In genomic region chr12:19643635-19644034, GRCh38 we compare ENCODE assay signal across 9 cellular contexts.
DNase-seq lines count a peak whose midpoint lies in the region; ATAC-seq and TF ChIP-seq lines count a peak whose summit lies in the region.
"Had no signal": no experiment of that assay in that cellular context is flagged by ENCODE, and none has a peak within 500 bp of the region (broad histone marks: within the 10 kb centered on the region; RNA-seq: fewer than 3 reads in every experiment).

No MANE protein-coding gene starts in this region.

- TF ChIP-seq CTCF in SK-N-SH (IDR thresholded peaks at IDR 0.05) = peak; percentile 63
- peak; percentile 19 to 78 (median 54) for TF ChIP-seq CTCF in heart right ventricle (IDR thresholded peaks at IDR 0.05)

- TF ChIP-seq EP300 in SK-N-SH (IDR thresholded peaks at IDR 0.05; ENCODE audit: borderline replicate concordance in 1 of 2, low read depth in 1 of 2, low read length in 1 of 2) = no peak

- peak; percentile 13 for DNase-seq in DMS79 treated with DMSO at 0.1 percent for 48 hours (lab: John Stamatoyannopoulos, UW)
- DNase-seq in DMS79 (lab: John Stamatoyannopoulos, UW) = no peak
- DNase-seq in SK-N-SH = peak; percentile 56
- DNase-seq in heart right ventricle = no peak
- DNase-seq in stromal cell of bone marrow (ENCODE audit: low read depth) = peak; percentile 36
- no peak for DNase-seq in NCI-H2227 (lab: John Stamatoyannopoulos, UW; ENCODE audit: unreplicated experiment)
- DNase-seq: right cardiac atrium had no signal

- H3K27ac ChIP-seq in SK-N-SH (ENCODE audit: low read depth in 2 of 2, low read length in 1 of 2) (no peak overlapping the region), heart right ventricle (no peak overlapping the region)

- peak in 4 of 8 donors; percentile 29 to 46 (median 43) for ATAC-seq in heart right ventricle
- no peak for ATAC-seq in HG03571 (IDR thresholded peaks at IDR 0.05; ENCODE audit: unreplicated experiment)
- no peak for ATAC-seq in HG02970 (IDR thresholded peaks at IDR 0.05; ENCODE audit: low FRiP score, unreplicated experiment)

- no peaks in the 10 kb centered on the region; a peak in 2 of 4 replicates for H3K4me1 ChIP-seq in SK-N-SH (ENCODE audit: control insufficient read depth in 1 of 2, insufficient read depth in 2 of 2, low read depth in 1 of 2, low read length in 1 of 2)
- H3K4me1 ChIP-seq in heart right ventricle = peaks cover 0 to 10% (median 0%) of the 10 kb centered on the region in 9 donors

- POLR2A ChIA-PET in SK-N-SH (lab: Yijun Ruan, JAX) = interaction anchor here (0.7 kb wide), 1 partner anchor 478 kb away, joined by 4 read pairs; no protein-coding TSS in a partner anchor

- H3K36me3 ChIP-seq in SK-N-SH (replicated peaks in 1 of 2; ENCODE audit: control insufficient read depth in 1 of 2, insufficient read depth in 2 of 2, low read length in 1 of 2) (no peaks in the 10 kb centered on the region), heart right ventricle (no peaks in the 10 kb centered on the region)

- no peaks in the 10 kb centered on the region for H3K79me2 ChIP-seq in SK-N-SH (ENCODE audit: insufficient read depth)

- H3F3A ChIP-seq in SK-N-SH (replicated peaks; ENCODE audit: insufficient read depth) = no peaks in the 10 kb centered on the region

- no peak overlapping the region for H2AFZ ChIP-seq in SK-N-SH (ENCODE audit: low read depth)

- no peaks in the 10 kb centered on the region for H4K20me1 ChIP-seq in SK-N-SH (ENCODE audit: insufficient read depth)

- H3K9ac ChIP-seq in SK-N-SH = no peak overlapping the region

- H3K9me3 ChIP-seq in SK-N-SH (peaks cover 3% of the 10 kb centered on the region; the same call in 1 of the 2 replicates), heart right ventricle (peaks cover 0 to 9% (median 0%) of the 10 kb centered on the region in 11 donors)

- H3K4me3 ChIP-seq in SK-N-SH (ENCODE audit: low read depth in 2 of 2, low read length in 1 of 2) (no peak overlapping the region; a peak in 1 of 4 replicates), heart right ventricle (no peak overlapping the region)

- peak; percentile 85 for TF ChIP-seq RAD21 in SK-N-SH (IDR thresholded peaks at IDR 0.05; ENCODE audit: low read length)

- H3K9me2 ChIP-seq in SK-N-SH = no peaks in the 10 kb centered on the region

- CTCF ChIA-PET in SK-N-SH (lab: Yijun Ruan, JAX) = interaction anchor here (0.6 to 5.5 kb wide), 20 partner anchors 9 to 1157 kb away, joined by 3 to 44 read pairs (median 3); no protein-coding TSS in a partner anchor

- no peaks in the 10 kb centered on the region for H3K27me3 ChIP-seq in SK-N-SH (ENCODE audit: insufficient read depth)
- H3K27me3 ChIP-seq in heart right ventricle = no peaks in the 10 kb centered on the region

- intact Hi-C loops in heart right ventricle (cut with DNase I) = loop anchor here in 7 of 10 donors (5.0 to 10.0 kb wide), 4 partner anchors 129 to 259 kb away; no protein-coding TSS in a partner anchor

- H3K4me2 ChIP-seq in SK-N-SH = no peak overlapping the region

- WGBS in SK-N-SH (ENCODE audit: low lambda C conversion rate) = 45% methylated on average over 5 of the region's 5 CpGs
- WGBS in heart right ventricle, 2 donors = 15 to 22% methylated on average over 5 of the region's 5 CpGs

TF ChIP-seq in SK-N-SH, 30 proteins besides CTCF, POLR2A, EP300 and RAD21:
- TF ChIP-seq, protein P1, sequence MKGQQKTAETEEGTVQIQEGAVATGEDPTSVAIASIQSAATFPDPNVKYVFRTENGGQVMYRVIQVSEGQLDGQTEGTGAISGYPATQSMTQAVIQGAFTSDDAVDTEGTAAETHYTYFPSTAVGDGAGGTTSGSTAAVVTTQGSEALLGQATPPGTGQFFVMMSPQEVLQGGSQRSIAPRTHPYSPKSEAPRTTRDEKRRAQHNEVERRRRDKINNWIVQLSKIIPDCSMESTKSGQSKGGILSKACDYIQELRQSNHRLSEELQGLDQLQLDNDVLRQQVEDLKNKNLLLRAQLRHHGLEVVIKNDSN (IDR thresholded peaks at IDR 0.05; ENCODE audit: borderline replicate concordance, low read depth) = no peak
- TF ChIP-seq NRF1 (IDR thresholded peaks at IDR 0.05; ENCODE audit: low read depth, low read length) (no peak), FOXJ3 (CRISPR knock-in tag; IDR thresholded peaks at IDR 0.05) (0 out of 2 replicates have a peak, but pooled peaks have one; percentile 27), FOSL2 (IDR thresholded peaks at IDR 0.05; ENCODE audit: borderline replicate concordance, low read depth) (no peak), CHD2 (IDR thresholded peaks at IDR 0.05; ENCODE audit: low read length, partially characterized antibody) (no peak), SMC3 (IDR thresholded peaks at IDR 0.05; ENCODE audit: low read depth, low read length) (peak; percentile 73), TEAD4 (IDR thresholded peaks at IDR 0.05; ENCODE audit: borderline replicate concordance, insufficient read depth) (no peak), USF2 (IDR thresholded peaks at IDR 0.05; ENCODE audit: borderline replicate concordance, low read depth, low read length) (no peak)

Comparison
In these comparisons a context has a peak if more than half of its experiments do, and no peak if none do; other contexts are left out.
1. DNase-seq: peak in DMS79 treated with DMSO at 0.1 percent for 48 hours (single experiment), SK-N-SH (single experiment) and stromal cell of bone marrow (single experiment); none in DMS79 (single experiment), heart right ventricle (0 of 2) and NCI-H2227 (single experiment).